9 cellular contexts compared by ENCODE assay signal in the genomic region with DNA sequence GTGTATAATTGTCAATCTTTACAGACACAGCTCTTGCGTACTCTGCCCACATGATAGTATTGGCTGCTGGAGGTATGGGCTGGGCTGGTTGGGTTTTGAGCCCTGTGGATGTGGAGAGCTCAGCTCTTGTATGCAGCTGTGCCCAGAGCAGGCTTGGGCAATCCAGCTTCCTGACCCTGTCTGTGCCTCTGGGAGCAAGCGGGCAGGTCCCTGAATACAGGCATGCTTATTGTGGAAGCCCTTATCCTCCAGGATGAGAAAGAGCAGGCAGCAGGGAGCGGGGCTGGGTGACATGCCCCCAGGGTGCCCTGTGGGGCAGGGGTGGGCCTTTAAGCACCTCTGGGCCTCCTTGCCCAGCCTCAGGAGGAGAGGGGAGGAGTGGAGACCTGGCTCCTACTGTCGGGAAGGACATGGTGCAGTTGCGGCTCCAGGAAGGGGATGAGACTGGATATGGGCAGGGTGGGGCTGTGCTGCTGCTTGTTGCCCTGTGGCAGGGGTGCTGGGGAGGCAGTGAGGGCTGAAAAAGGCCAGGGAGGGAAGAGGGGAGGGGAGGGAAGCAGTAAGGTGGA. TPM values are rescaled to one million over a fixed set of nuclear protein-coding genes. Genes with fewer than 3 reads are reported as not detected.
DNase-seq lines count a peak whose midpoint lies in the region; TF ChIP-seq lines count a peak whose summit lies in the region.
"Had no signal": no experiment of that assay in that cellular context is flagged by ENCODE, and none has a peak within 500 bp of the region (broad histone marks: within the 10 kb centered on the region; RNA-seq: fewer than 3 reads in every experiment).

No MANE protein-coding gene starts in this region.

- H3F3A ChIP-seq in neural progenitor cell (ENCODE audit: low read depth): peaks cover 8% of the 10 kb centered on the region

- H3K4me3 ChIP-seq in esophagus squamous epithelium (peak overlapping the region in 2 of 4 donors; percentile 4 to 11), neural progenitor cell (no peak overlapping the region)

- peaks cover 4 to 35% (median 27%) of the 10 kb centered on the region in 3 donors for H3K36me3 ChIP-seq in esophagus squamous epithelium
- H3K36me3 ChIP-seq in neural progenitor cell: no peaks in the 10 kb centered on the region

- TF ChIP-seq POLR2A in esophagus squamous epithelium (IDR thresholded peaks at IDR 0.05): no peak

- peaks cover 58% of the 10 kb centered on the region for H4K20me1 ChIP-seq in neural progenitor cell (ENCODE audit: low read depth)

- peaks cover 51% of the 10 kb centered on the region for H3K79me2 ChIP-seq in neural progenitor cell (ENCODE audit: low read depth)

- peaks cover 71% of the 10 kb centered on the region for H3K4me1 Mint-ChIP-seq in neural progenitor cell

- no peak overlapping the region for H3K9ac ChIP-seq in neural progenitor cell

- no peak for DNase-seq in esophagus squamous epithelium (lab: John Stamatoyannopoulos, UW)
- DNase-seq in neural progenitor cell (ENCODE audit: low spot score): no peak
- DNase-seq in NCI-H2196 treated with DMSO at 0.1 percent for 48 hours (lab: John Stamatoyannopoulos, UW; ENCODE audit: unreplicated experiment): no peak
- no peak for DNase-seq in NCI-H1694 (lab: John Stamatoyannopoulos, UW)
- no peak for DNase-seq in epidermal melanocyte (ENCODE audit: insufficient read length, low spot score)
- no peak for DNase-seq in hypothalamus (lab: John Stamatoyannopoulos, UW)

- peak overlapping the region; percentile 6; the same call in 1 of the 2 replicates for H3K27ac ChIP-seq in C4-2B
- H3K27ac ChIP-seq in VCaP: peak overlapping the region; percentile 99
- peak overlapping the region; percentile 83 to 94 (median 90) for H3K27ac ChIP-seq in esophagus squamous epithelium
- H3K27ac ChIP-seq in neural progenitor cell: no peak overlapping the region

- H3K27me3 ChIP-seq in esophagus squamous epithelium: no peaks in the 10 kb centered on the region
- no peaks in the 10 kb centered on the region for H3K27me3 ChIP-seq in neural progenitor cell

- H3K36me3 Mint-ChIP-seq in neural progenitor cell: peaks cover 20% of the 10 kb centered on the region

- H3K4me3 Mint-ChIP-seq in neural progenitor cell: no peak overlapping the region

- TF ChIP-seq CTCF in C4-2B (conservative IDR thresholded peaks at IDR 0.05) (no peak), VCaP (conservative IDR thresholded peaks at IDR 0.05) (no peak), esophagus squamous epithelium (IDR thresholded peaks at IDR 0.05) (no peak), neural progenitor cell (IDR thresholded peaks at IDR 0.05) (no peak)

- 43 to 60% methylated on average over 2 to 3 of the region's 5 CpGs for WGBS in esophagus squamous epithelium, 2 donors

- H2AFZ ChIP-seq in neural progenitor cell (replicated peaks): no peak overlapping the region

- no peaks in the 10 kb centered on the region for H3K9me3 Mint-ChIP-seq in neural progenitor cell

- intact Hi-C loops in esophagus squamous epithelium (cut with DNase I): loop anchor here (5.0 to 10.0 kb wide), 2 partner anchors 53 to 120 kb away; a partner anchor contains a TSS

- no peaks in the 10 kb centered on the region for H3K9me3 ChIP-seq in esophagus squamous epithelium
- H3K9me3 ChIP-seq in neural progenitor cell (ENCODE audit: low read depth): no peaks in the 10 kb centered on the region

- H3K27ac Mint-ChIP-seq in neural progenitor cell: no peak overlapping the region

- H3K4me2 ChIP-seq in neural progenitor cell: peak overlapping the region; percentile 59

- H3K4me1 ChIP-seq in esophagus squamous epithelium (peaks cover 66 to 95% (median 70%) of the 10 kb centered on the region in 3 donors), neural progenitor cell (peaks cover 28% of the 10 kb centered on the region)

- H3K27me3 Mint-ChIP-seq in neural progenitor cell (ENCODE audit: insufficient read depth, low read depth): peaks cover 5% of the 10 kb centered on the region

RNA-seq across cellular contexts. Expression of a gene that starts 32.7 kb away (rescaled TPM):
- total RNA-seq in esophagus squamous epithelium (under 1 TPM in 1 of 4 donors, not detected in 3; 0.13 TPM), neural progenitor cell (ENCODE audit: low replicate concordance) (0.06 and 0.11 TPM in 2 replicates)
- total RNA-seq: kidney epithelial cell had no signal

RNA-seq across cellular contexts. Expression of a gene that starts 50.9 kb away (rescaled TPM):
- 100 to 1,000 TPM in 2 of 4 donors, 10 to 100 TPM in 2; 66.4 to 118 (median 89.8) TPM for total RNA-seq in esophagus squamous epithelium
- total RNA-seq in neural progenitor cell (ENCODE audit: low replicate concordance): 32.7 and 68.9 TPM in 2 replicates
